Comparison of ENCODE assay signal across 12 cellular contexts in the genomic region with DNA sequence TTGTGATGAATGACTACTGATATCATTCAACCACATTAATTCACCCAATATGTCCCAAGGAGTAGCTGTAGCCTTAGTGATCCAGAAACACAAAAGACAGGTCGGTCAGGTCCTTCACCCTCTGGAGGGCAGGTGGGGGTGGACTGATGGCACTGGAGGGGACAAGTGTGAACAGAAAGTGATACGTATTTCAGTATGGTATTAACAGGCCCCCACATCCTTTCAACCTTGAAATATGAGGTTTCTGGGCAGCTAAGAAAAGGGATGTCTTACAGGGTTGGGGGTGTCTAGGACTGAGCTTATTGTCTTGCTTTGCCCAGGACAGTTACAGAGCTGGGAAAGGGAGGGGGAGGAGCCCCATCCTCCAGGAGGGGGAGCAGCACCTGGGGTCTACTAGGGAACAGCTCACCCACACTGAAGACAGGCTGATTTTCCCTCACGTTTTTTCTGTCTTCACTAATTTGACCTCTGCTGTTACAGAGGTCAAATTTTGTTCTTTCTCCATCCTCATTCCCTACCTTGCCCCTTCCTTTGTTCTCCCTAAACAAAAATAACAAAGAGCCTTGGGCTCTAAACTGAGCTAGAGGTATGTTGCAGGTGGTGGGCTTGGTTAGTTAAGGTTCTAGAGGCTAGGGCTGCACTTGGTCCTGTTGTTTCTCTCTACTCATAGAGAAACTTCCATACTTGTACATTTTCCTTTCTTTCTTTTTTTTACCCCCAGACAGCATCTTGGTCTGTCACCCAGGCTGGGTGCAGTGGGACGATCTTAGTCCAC. TPM values are rescaled to one million over a fixed set of nuclear protein-coding genes. Genes with fewer than 3 reads are reported as not detected.
A peak's percentile ranks its signal among the peaks of the same experiment; 100 is the strongest.
DNase-seq lines count a peak whose midpoint lies in the region; ATAC-seq and TF ChIP-seq lines count a peak whose summit lies in the region.
"Had no signal": no experiment of that assay in that cellular context is flagged by ENCODE, and none has a peak within 500 bp of the region (broad histone marks: within the 10 kb centered on the region; RNA-seq: fewer than 3 reads in every experiment).

No MANE protein-coding gene starts in this region.

- peak; percentile 41 for ATAC-seq in GM18868 (IDR thresholded peaks at IDR 0.05; ENCODE audit: unreplicated experiment)
- ATAC-seq in GM21576 (IDR thresholded peaks at IDR 0.05; ENCODE audit: unreplicated experiment), result peak; percentile 44
- ATAC-seq in HG03196 (IDR thresholded peaks at IDR 0.05; ENCODE audit: unreplicated experiment), result peak; percentile 57
- no peak for ATAC-seq in CD8-positive, alpha-beta T cell
- ATAC-seq: mucosa of descending colon had no signal

- H3K27ac Mint-ChIP-seq in nephron progenitor cell, result peak overlapping the region; percentile 81
- H3K27ac Mint-ChIP-seq in CD8-positive, alpha-beta T cell, result no peak overlapping the region
- H3K27ac Mint-ChIP-seq: dendritic cell treated with granulocyte-macrophage colony-stimulating factor and Interleukin-4, amounts not matched to agents 40 ng/mL and 50 ng/mL, for 4 days; T-helper 2 cell treated with Interferon-gamma antibody and Interleukin-4, amounts not matched to agents 5 μg/mL and 100 μg/mL, for 36 hours had no signal

- no peaks in the 10 kb centered on the region for H3K4me1 ChIP-seq in CD8-positive, alpha-beta T cell (ENCODE audit: insufficient read depth, low read length)

- no peak overlapping the region for H3K4me3 ChIP-seq in CD8-positive, alpha-beta T cell (ENCODE audit: low read depth, low read length)
- H3K4me3 ChIP-seq: mucosa of descending colon had no signal

- no peak overlapping the region for H3K27ac ChIP-seq in CD8-positive, alpha-beta T cell (ENCODE audit: low read depth, low read length)

- no peaks in the 10 kb centered on the region for H3K36me3 ChIP-seq in CD8-positive, alpha-beta T cell (ENCODE audit: insufficient read depth, low read length)

- no peaks in the 10 kb centered on the region for H3K27me3 ChIP-seq in CD8-positive, alpha-beta T cell (ENCODE audit: insufficient read depth, low read length)

- no peaks in the 10 kb centered on the region for H3K9me3 Mint-ChIP-seq in nephron progenitor cell
- H3K9me3 Mint-ChIP-seq in CD8-positive, alpha-beta T cell, result no peaks in the 10 kb centered on the region
- H3K9me3 Mint-ChIP-seq: CD14-positive monocyte; dendritic cell treated with granulocyte-macrophage colony-stimulating factor and Interleukin-4, amounts not matched to agents 40 ng/mL and 50 ng/mL, for 4 days; T-helper 2 cell treated with Interferon-gamma antibody and Interleukin-4, amounts not matched to agents 5 μg/mL and 100 μg/mL, for 36 hours had no signal

- CTCF ChIA-PET in CD8-positive, alpha-beta T cell (lab: Charles Lee), result interaction anchor here (1.3 kb wide), 1 partner anchor 52 kb away, joined by 3 read pairs; no protein-coding TSS in a partner anchor

- no peaks in the 10 kb centered on the region for H3K36me3 Mint-ChIP-seq in nephron progenitor cell (ENCODE audit: low read depth)
- no peaks in the 10 kb centered on the region for H3K36me3 Mint-ChIP-seq in CD8-positive, alpha-beta T cell
- H3K36me3 Mint-ChIP-seq: CD14-positive monocyte had no signal

- no peaks in the 10 kb centered on the region for H3K9me3 ChIP-seq in CD8-positive, alpha-beta T cell (ENCODE audit: low read length)
- H3K9me3 ChIP-seq: mucosa of descending colon had no signal

- TF ChIP-seq CTCF in nephron progenitor cell (IDR thresholded peaks at IDR 0.05), result no peak
- TF ChIP-seq CTCF in CD8-positive, alpha-beta T cell (IDR thresholded peaks at IDR 0.05), result no peak

- DNase-seq in nephron progenitor cell, result no peak
- no peak for DNase-seq in stimulated activated naive CD4-positive, alpha-beta T cell treated with Interleukin-2 at 50 U/mL for 16 hours (lab: John Stamatoyannopoulos, UW)
- no peak for DNase-seq in CD8-positive, alpha-beta T cell
- DNase-seq in SKM-1 (lab: John Stamatoyannopoulos, UW; ENCODE audit: unreplicated experiment), result no peak
- DNase-seq in NCI-H510A treated with DMSO at 0.1 percent for 48 hours (lab: John Stamatoyannopoulos, UW), result no peak
- DNase-seq: mucosa of descending colon had no signal

- H3K4me1 Mint-ChIP-seq in nephron progenitor cell, result peaks cover 17% of the 10 kb centered on the region
- no peaks in the 10 kb centered on the region for H3K4me1 Mint-ChIP-seq in CD8-positive, alpha-beta T cell (ENCODE audit: low read depth)

- H3K4me3 Mint-ChIP-seq in nephron progenitor cell, result no peak overlapping the region
- H3K4me3 Mint-ChIP-seq in CD8-positive, alpha-beta T cell, result no peak overlapping the region
- H3K4me3 Mint-ChIP-seq: CD14-positive monocyte; dendritic cell treated with granulocyte-macrophage colony-stimulating factor and Interleukin-4, amounts not matched to agents 40 ng/mL and 50 ng/mL, for 4 days; T-helper 2 cell treated with Interferon-gamma antibody and Interleukin-4, amounts not matched to agents 5 μg/mL and 100 μg/mL, for 36 hours had no signal

- POLR2A ChIA-PET in CD8-positive, alpha-beta T cell (lab: Charles Lee), result interaction anchor here (1.1 to 2.0 kb wide), 2 partner anchors 35 to 39 kb away, joined by 4 read pairs; no protein-coding TSS in a partner anchor

- H3K27me3 Mint-ChIP-seq in nephron progenitor cell (ENCODE audit: low read depth, poor library complexity), result peaks cover 4% of the 10 kb centered on the region
- H3K27me3 Mint-ChIP-seq in CD8-positive, alpha-beta T cell (ENCODE audit: low read depth), result no peaks in the 10 kb centered on the region
- H3K27me3 Mint-ChIP-seq: dendritic cell treated with granulocyte-macrophage colony-stimulating factor and Interleukin-4, amounts not matched to agents 40 ng/mL and 50 ng/mL, for 4 days had no signal

- intact Hi-C loops in CD8-positive, alpha-beta T cell (cut with DNase I, micrococcal nuclease), result no loop called here

RNA-seq across cellular contexts. Expression of gene EEF1A1, which starts 38.0 kb away (rescaled TPM):
- over 10,000 TPM; 16,418 to 17,118 TPM for total RNA-seq in CD8-positive, alpha-beta T cell
